In genomic region chr15:95307115-95307514, GRCh38 we compare ENCODE assay signal across 28 cellular contexts.
"Had no signal": no experiment of that assay in that cellular context is flagged by ENCODE, and none has a peak within 500 bp of the region (broad histone marks: within the 10 kb centered on the region; RNA-seq: fewer than 3 reads in every experiment).

No MANE protein-coding gene starts in this region.

- H3K27ac ChIP-seq: colonic mucosa, coronary artery, dorsolateral prefrontal cortex, epithelial cell of prostate, esophagus muscularis mucosa, esophagus squamous epithelium, foreskin keratinocyte, gastrocnemius medialis, gastroesophageal sphincter, heart left ventricle, heart right ventricle had no signal

- H3K27me3 ChIP-seq: colonic mucosa, esophagus muscularis mucosa, foreskin keratinocyte, gastrocnemius medialis, gastroesophageal sphincter, heart left ventricle, heart right ventricle had no signal

- H3K36me3 ChIP-seq: colonic mucosa, esophagus muscularis mucosa, esophagus squamous epithelium, gastrocnemius medialis, gastroesophageal sphincter, heart left ventricle, heart right ventricle had no signal

- H3K4me3 ChIP-seq: colonic mucosa, coronary artery, dorsolateral prefrontal cortex, esophagus muscularis mucosa, esophagus squamous epithelium, gastrocnemius medialis, gastroesophageal sphincter, heart left ventricle, heart right ventricle had no signal

- H3K9me3 ChIP-seq: colonic mucosa, esophagus muscularis mucosa, esophagus squamous epithelium, gastrocnemius medialis, gastroesophageal sphincter had no signal

- FAIRE-seq: colon, endometrium, endothelial cell of umbilical vein, frontal cortex had no signal

- H3K4me1 ChIP-seq: colonic mucosa, foreskin keratinocyte had no signal

- ATAC-seq: effector memory CD8-positive, alpha-beta T cell; esophagus mucosa; foreskin keratinocyte; gastrocnemius medialis; gastroesophageal sphincter; heart left ventricle; heart right ventricle had no signal

- DNase-seq: colonic mucosa; cortex of kidney; dermis blood vessel endothelial cell; dorsolateral prefrontal cortex; effector CD4-positive, alpha-beta T cell; effector CD8-positive, alpha-beta T cell; effector memory CD4-positive, alpha-beta T cell; effector memory CD8-positive, alpha-beta T cell; endodermal cell; erythroblast; esophagus squamous epithelium; foreskin fibroblast; foreskin keratinocyte; foreskin melanocyte; gastrocnemius medialis; glutamatergic neuron; head of caudate nucleus; heart left ventricle; heart right ventricle had no signal
